Comparison of ENCODE assay signal across 8 cellular contexts in the genomic region with DNA sequence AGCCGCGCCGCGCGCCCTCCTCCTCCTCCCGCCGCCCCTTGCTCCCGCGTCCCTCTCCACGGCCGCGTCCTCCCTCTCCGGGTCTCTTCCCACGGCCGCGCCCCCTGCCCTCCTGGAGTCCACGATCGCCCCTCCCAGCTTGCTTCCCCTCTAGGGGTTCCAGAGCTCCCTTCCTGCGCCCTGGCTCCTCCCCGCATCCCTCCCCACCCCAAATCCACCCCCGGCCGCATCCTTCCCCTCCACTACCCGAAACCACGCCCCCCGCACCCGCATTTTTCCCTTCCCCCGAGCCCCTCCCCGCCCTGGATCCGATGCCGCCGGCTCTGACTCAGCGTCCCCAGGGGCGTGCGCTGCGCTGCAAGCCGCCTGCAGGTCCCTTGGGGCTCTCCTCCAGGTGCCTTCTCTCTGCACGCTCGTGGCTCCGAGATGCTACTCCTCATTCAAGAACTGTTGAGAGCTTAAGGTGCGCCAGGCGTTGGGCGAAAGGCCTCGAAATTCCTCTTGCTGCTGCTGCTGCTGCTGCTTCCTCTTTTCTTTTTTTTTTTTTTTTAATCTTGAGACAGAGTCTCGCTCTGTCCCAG. TPM values are rescaled to one million over a fixed set of nuclear protein-coding genes. Genes with fewer than 3 reads are reported as not detected.
DNase-seq lines count a peak whose midpoint lies in the region; TF ChIP-seq lines count a peak whose summit lies in the region.

No MANE protein-coding gene starts in this region.

- WGBS in H9 (ENCODE audit: extremely low coverage, insufficient read length, low lambda C conversion rate): no CpG with 5 or more reads among the region's 44 CpGs

- peak overlapping the region; percentile 89 for H3K4me2 ChIP-seq in H9 (ENCODE audit: insufficient read depth, insufficient read length, low read length)

- no peak overlapping the region for H2BK12ac ChIP-seq in H9 (ENCODE audit: insufficient read length, low read depth, low read length)

- H3K27ac ChIP-seq in H9 (ENCODE audit: insufficient read length, low read depth, low read length): no peak overlapping the region

- peaks cover 9% of the 10 kb centered on the region for H3K23me2 ChIP-seq in H9 (ENCODE audit: insufficient read length, low read depth, low read length, poor library complexity, severe bottlenecking)

- no peak overlapping the region for H3T11ph ChIP-seq in H9 (ENCODE audit: low read length)

- H3K4me1 ChIP-seq in H9 (ENCODE audit: insufficient read depth, low read length): no peaks in the 10 kb centered on the region; the same call in 1 of the 2 replicates

- no peaks in the 10 kb centered on the region for H3K36me3 Mint-ChIP-seq in H9 (ENCODE audit: insufficient read depth in 1 of 3, low read depth in 3 of 3)
- no peaks in the 10 kb centered on the region for H3K36me3 Mint-ChIP-seq in mesothelial cell of epicardium

- H4K8ac ChIP-seq in H9 (replicated peaks; ENCODE audit: insufficient read length, low read depth, low read length): no peak overlapping the region

- H3K56ac ChIP-seq in H9 (ENCODE audit: insufficient read length, low read depth, low read length): no peak overlapping the region

- peaks cover 12% of the 10 kb centered on the region; the same call in 1 of the 2 replicates for H3K27me3 ChIP-seq in H9 (ENCODE audit: insufficient read depth, low read length)

- no peak overlapping the region for H2AFZ ChIP-seq in H9 (ENCODE audit: low read length)

- H4K20me1 ChIP-seq in H9 (ENCODE audit: control insufficient read depth, insufficient read depth, insufficient read length): no peaks in the 10 kb centered on the region

- H4K91ac ChIP-seq in H9 (ENCODE audit: insufficient read length, low read depth, low read length): no peak overlapping the region

- DNase-seq in ELF-1 (ENCODE audit: low read depth, low spot score) (peak; percentile 46), H9 (peak; percentile 76), NCI-H1436 (lab: John Stamatoyannopoulos, UW) (peak; percentile 95), dedifferentiated amniotic fluid mesenchymal stem cell (ENCODE audit: extremely low spot score) (peak; percentile 38), mesothelial cell of epicardium (ENCODE audit: low spot score in 2 of 2, unreplicated experiment in 2 of 2) (peak; percentile 57 to 72), NCI-H187 treated with DMSO at 0.1 percent for 48 hours (lab: John Stamatoyannopoulos, UW) (no peak)
- peak; percentile 80 for DNase-seq in activated CD4-positive, alpha-beta T cell treated with anti-CD3 and anti-CD28 coated beads, Interleukin-2, amount 50 U/mL, for 48 hours
- peak; percentile 62 for DNase-seq in stimulated activated CD8-positive, alpha-beta memory T cell treated with anti-CD3 and anti-CD28 coated beads, Interleukin-4, amount 100 ng/mL, for 24 hours (ENCODE audit: low read depth)

- H3K14ac ChIP-seq in H9 (ENCODE audit: insufficient read depth, low read length): peak overlapping the region; percentile 57; the same call in 1 of the 2 replicates

- no peak overlapping the region for H3K4ac ChIP-seq in H9 (ENCODE audit: low read depth, low read length)

- no peaks in the 10 kb centered on the region for H3K9me3 ChIP-seq in H9 (ENCODE audit: control insufficient read depth, low read depth, low read length)

- H2BK5ac ChIP-seq in H9 (ENCODE audit: insufficient read length, low read length): no peak overlapping the region

- H3K27ac Mint-ChIP-seq in H9: no peak overlapping the region
- peak overlapping the region; percentile 66 for H3K27ac Mint-ChIP-seq in mesothelial cell of epicardium

- no peak overlapping the region for H2BK120ac ChIP-seq in H9 (ENCODE audit: low read depth, low read length, poor library complexity, severe bottlenecking)

- H3K9ac ChIP-seq in H9 (ENCODE audit: extremely low read depth, insufficient read length, low read length): no peak overlapping the region

- no peak overlapping the region for H2BK15ac ChIP-seq in H9 (ENCODE audit: low read depth, low read length)

- H3K4me1 Mint-ChIP-seq in H9 (peaks cover 5 to 19% of the 10 kb centered on the region in 2 experiments), mesothelial cell of epicardium (peaks cover 22% of the 10 kb centered on the region)

- no peak overlapping the region for H3K18ac ChIP-seq in H9 (ENCODE audit: insufficient read length, low read depth, low read length)

- no peaks in the 10 kb centered on the region for H3K79me1 ChIP-seq in H9 (ENCODE audit: insufficient read depth, low read depth, low read length, poor library complexity, severe bottlenecking)

- H3K4me3 Mint-ChIP-seq in H9 (peak overlapping the region; percentile 70 to 85), mesothelial cell of epicardium (peak overlapping the region; percentile 84)

- H4K5ac ChIP-seq in H9 (ENCODE audit: insufficient read length, low read depth, low read length): no peak overlapping the region

- no peak overlapping the region for H3K23ac ChIP-seq in H9 (ENCODE audit: insufficient read length, low read depth, low read length)

- no peak overlapping the region for H2BK20ac ChIP-seq in H9 (ENCODE audit: low read depth, low read length, poor library complexity, severe bottlenecking)

- H3K9me3 Mint-ChIP-seq in H9 (no peaks in the 10 kb centered on the region), mesothelial cell of epicardium (no peaks in the 10 kb centered on the region)

- no peaks in the 10 kb centered on the region for H3K79me2 ChIP-seq in H9 (ENCODE audit: insufficient read depth, low read length)

- no peak overlapping the region for H2AK5ac ChIP-seq in H9 (ENCODE audit: insufficient read length, low read length)

- H3K27me3 Mint-ChIP-seq in H9 (ENCODE audit: low read depth) (peaks cover 58% of the 10 kb centered on the region), mesothelial cell of epicardium (ENCODE audit: low read depth) (peaks cover 14% of the 10 kb centered on the region)

- TF ChIP-seq CTCF in H9 (conservative IDR thresholded peaks at IDR 0.05) (no peak), mesothelial cell of epicardium (IDR thresholded peaks at IDR 0.05; ENCODE audit: unreplicated experiment) (no peak)

RNA-seq across cellular contexts. Expression of a gene that starts 0.3 kb away (rescaled TPM):
- 1.1 and 1.7 TPM in 2 replicates for total RNA-seq in H9 (2021)
- 11.5 to 15.1 TPM (median 12.5 TPM) in 3 replicates for total RNA-seq in mesothelial cell of epicardium

RNA-seq across cellular contexts. Expression of a gene that starts 8.2 kb away (rescaled TPM):
- 54.0 and 58.6 TPM in 2 replicates for total RNA-seq in H9 (2021)
- 71.0 to 82.9 TPM (median 71.6 TPM) in 3 replicates for total RNA-seq in mesothelial cell of epicardium
